25 cellular contexts compared by ENCODE assay signal in the genomic region with DNA sequence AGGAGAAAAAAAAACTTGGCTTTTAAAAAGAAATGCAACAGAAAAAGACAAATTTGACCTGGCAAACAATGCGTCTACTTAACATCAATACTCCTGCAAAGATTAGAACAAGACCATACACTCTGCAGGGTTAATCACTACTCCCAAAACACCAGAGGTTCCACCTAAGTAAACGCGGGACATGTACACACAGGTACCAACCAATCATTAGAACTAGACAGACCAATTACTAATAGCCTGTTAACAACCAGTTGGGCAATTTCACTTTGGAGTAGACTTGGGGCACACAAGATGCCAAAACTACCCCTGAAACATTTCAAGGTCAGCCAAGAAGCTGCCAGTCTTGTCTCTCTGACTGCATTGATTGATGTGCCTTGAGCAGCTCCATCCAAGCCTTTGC.
"Had no signal": no experiment of that assay in that cellular context is flagged by ENCODE, and none has a peak within 500 bp of the region (broad histone marks: within the 10 kb centered on the region; RNA-seq: fewer than 3 reads in every experiment).

No MANE protein-coding gene starts in this region.

- H3K9me3 Mint-ChIP-seq: nephron; neural progenitor cell; stimulated activated naive B cell treated with anti-CD40 and anti-IgM and Interleukin-4, amounts not matched to agents 10 μg/mL and 1 μg/mL and 100 μg/mL, for 72 hours; stimulated activated naive CD8-positive, alpha-beta T cell treated with anti-CD3 and anti-CD28 coated beads, Interleukin-15, Interleukin-2, amounts not matched to agents 100 ng/mL and 50 ng/mL, for 24 hours had no signal

- H3K9me3 ChIP-seq: esophagus muscularis mucosa, left lung, right lobe of liver, thoracic aorta, tibial nerve, upper lobe of left lung had no signal

- H3K27ac Mint-ChIP-seq: naive thymus-derived CD4-positive, alpha-beta T cell; nephron; neural progenitor cell; progenitor cell of endocrine pancreas; stimulated activated naive B cell treated with anti-CD40 and anti-IgM and Interleukin-4, amounts not matched to agents 10 μg/mL and 1 μg/mL and 100 μg/mL, for 72 hours; stimulated activated naive CD8-positive, alpha-beta T cell treated with anti-CD3 and anti-CD28 coated beads, Interleukin-15, Interleukin-2, amounts not matched to agents 100 ng/mL and 50 ng/mL, for 24 hours had no signal

- ATAC-seq: left cardiac atrium; left lung; naive thymus-derived CD4-positive, alpha-beta T cell; right lobe of liver; stimulated activated naive B cell treated with anti-CD40 and anti-IgM and Interleukin-4, amounts not matched to agents 10 μg/mL and 1 μg/mL and 100 μg/mL, for 72 hours had no signal

- FAIRE-seq: endothelial cell of umbilical vein, frontal cortex, small intestine, urothelium cell line had no signal

- H3K4me1 Mint-ChIP-seq: naive thymus-derived CD4-positive, alpha-beta T cell; stimulated activated naive B cell treated with anti-CD40 and anti-IgM and Interleukin-4, amounts not matched to agents 10 μg/mL and 1 μg/mL and 100 μg/mL, for 72 hours had no signal

- H3K36me3 Mint-ChIP-seq: neural progenitor cell; stimulated activated naive B cell treated with anti-CD40 and anti-IgM and Interleukin-4, amounts not matched to agents 10 μg/mL and 1 μg/mL and 100 μg/mL, for 72 hours had no signal

- H3K4me3 Mint-ChIP-seq: naive thymus-derived CD4-positive, alpha-beta T cell; nephron; neural progenitor cell; stimulated activated naive B cell treated with anti-CD40 and anti-IgM and Interleukin-4, amounts not matched to agents 10 μg/mL and 1 μg/mL and 100 μg/mL, for 72 hours; stimulated activated naive CD8-positive, alpha-beta T cell treated with anti-CD3 and anti-CD28 coated beads, Interleukin-15, Interleukin-2, amounts not matched to agents 100 ng/mL and 50 ng/mL, for 24 hours had no signal

- H3K27ac ChIP-seq: coronary artery, esophagus muscularis mucosa, left lung, neural progenitor cell, parathyroid adenoma, right lobe of liver, thoracic aorta, tibial nerve, upper lobe of left lung had no signal

- H3K27me3 ChIP-seq: neural progenitor cell, upper lobe of left lung had no signal

- DNase-seq: dermis blood vessel endothelial cell; effector memory CD4-positive, alpha-beta T cell; left cardiac atrium; left lung; mesendoderm; midbrain; naive thymus-derived CD4-positive, alpha-beta T cell; right lobe of liver; small intestine; stimulated activated CD4-positive, alpha-beta T cell treated with anti-CD3 and anti-CD28 coated beads, Interleukin-15, amount 100 ng/mL, for 24 hours; stimulated activated CD4-positive, alpha-beta T cell treated with anti-CD3 and anti-CD28 coated beads, Interleukin-2, amount 100 ng/mL, for 48 hours; stimulated activated naive B cell treated with anti-CD40 and anti-IgM and Interleukin-4, amounts not matched to agents 10 μg/mL and 1 μg/mL and 100 μg/mL, for 72 hours; upper lobe of left lung had no signal

- H3K36me3 ChIP-seq: esophagus muscularis mucosa, left lung, neural progenitor cell, right lobe of liver, thoracic aorta, tibial nerve, upper lobe of left lung had no signal

- H3K4me1 ChIP-seq: left lung, parathyroid adenoma, right lobe of liver had no signal

- H3K4me3 ChIP-seq: coronary artery, esophagus muscularis mucosa, left lung, neural progenitor cell, right lobe of liver, thoracic aorta, tibial nerve, upper lobe of left lung had no signal
